In the genomic region with DNA sequence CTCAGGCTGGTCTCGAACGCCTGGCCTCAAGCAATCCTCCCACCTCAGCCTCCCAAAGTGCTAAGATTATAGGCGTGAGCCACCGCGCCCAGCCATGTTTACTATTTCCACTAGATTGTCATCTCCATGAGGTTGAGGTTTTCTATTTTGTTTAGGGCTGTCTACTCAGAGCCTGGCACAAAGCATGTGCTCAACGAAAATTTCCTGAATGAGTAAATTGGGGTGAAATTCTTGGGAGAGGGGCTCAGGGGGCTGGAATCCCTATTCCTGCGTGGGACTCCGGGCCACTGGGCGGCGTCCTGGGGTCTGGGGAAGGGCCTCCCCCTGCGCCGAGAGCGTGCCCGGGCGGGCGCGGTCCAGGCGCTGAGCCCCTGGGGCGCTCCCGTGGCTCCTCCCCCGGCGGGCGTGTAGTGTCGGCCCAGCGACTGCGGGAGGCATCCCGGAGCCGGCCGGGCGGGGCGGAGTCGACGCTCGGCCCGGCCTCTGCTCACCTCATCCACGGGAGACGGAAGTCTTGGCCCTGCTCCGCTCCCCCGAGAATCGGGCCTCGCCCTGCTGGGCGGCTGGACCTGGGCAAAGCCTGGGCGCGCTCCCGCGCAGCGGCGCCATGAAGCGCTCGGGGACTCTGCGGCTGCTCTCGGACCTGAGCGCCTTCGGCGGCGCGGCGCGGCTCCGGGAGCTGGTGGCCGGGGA, we compare ENCODE assay signal across 2 cellular contexts.
TF ChIP-seq lines count a peak whose summit lies in the region.

Gene HPS6, plus strand, starts transcription at position 482 of the 693 bp plus-strand sequence. Its CDS starts 126 bp downstream, at position 608.

TF ChIP-seq in A549, 52 proteins besides CTCF, POLR2A, EP300 and RAD21 (continued from another document):
- TF ChIP-seq SMC3 (IDR thresholded peaks at IDR 0.05) (peak; percentile 32; the same call in 1 of the 3 replicates), KDM5A (IDR thresholded peaks at IDR 0.05) (peak; percentile 41; the same call in 1 of the 2 replicates), FOSB (CRISPR knock-in tag; IDR thresholded peaks at IDR 0.05) (no peak), KDM1A (IDR thresholded peaks at IDR 0.05; ENCODE audit: low read depth) (peak; percentile 88), FOXS1 (CRISPR knock-in tag; IDR thresholded peaks at IDR 0.05) (no peak), PHF8 (IDR thresholded peaks at IDR 0.05; ENCODE audit: borderline replicate concordance, low read depth) (peak; percentile 94; the same call in 1 of the 2 replicates), MYC (IDR thresholded peaks at IDR 0.05; ENCODE audit: borderline replicate concordance, low read length) (peak; percentile 69; the same call in 1 of the 2 replicates), JUN (IDR thresholded peaks at IDR 0.05) (peak in 1 of 2 experiments; percentile 58; a peak in 2 of 5 replicates), ZC3H11A (IDR thresholded peaks at IDR 0.05) (no peak), TP53 (CRISPR knock-in tag; IDR thresholded peaks at IDR 0.05) (0 out of 2 replicates have a peak, but pooled peaks have one; percentile 47)
- TF ChIP-seq, protein P1, sequence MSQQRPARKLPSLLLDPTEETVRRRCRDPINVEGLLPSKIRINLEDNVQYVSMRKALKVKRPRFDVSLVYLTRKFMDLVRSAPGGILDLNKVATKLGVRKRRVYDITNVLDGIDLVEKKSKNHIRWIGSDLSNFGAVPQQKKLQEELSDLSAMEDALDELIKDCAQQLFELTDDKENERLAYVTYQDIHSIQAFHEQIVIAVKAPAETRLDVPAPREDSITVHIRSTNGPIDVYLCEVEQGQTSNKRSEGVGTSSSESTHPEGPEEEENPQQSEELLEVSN (IDR thresholded peaks at IDR 0.05; ENCODE audit: borderline replicate concordance, low read depth): 0 out of 2 replicates have a peak, but pooled peaks have one; percentile 19

TF ChIP-seq in WTC11, 78 proteins besides CTCF, POLR2A, EP300 and RAD21 (continued from another document and continues in another):
- no peak for TF ChIP-seq ZBTB43 (CRISPR knock-in tag; IDR thresholded peaks at IDR 0.05)
- TF ChIP-seq ZNF232 (CRISPR knock-in tag; IDR thresholded peaks at IDR 0.05): no peak
- peak; percentile 55 for TF ChIP-seq CREM (CRISPR knock-in tag; IDR thresholded peaks at IDR 0.05)
- TF ChIP-seq SMAD4 (CRISPR knock-in tag; IDR thresholded peaks at IDR 0.05): 0 out of 2 replicates have a peak, but pooled peaks have one; percentile 21
- TF ChIP-seq ARID4B (CRISPR knock-in tag; IDR thresholded peaks at IDR 0.05; ENCODE audit: borderline replicate concordance): peak; percentile 61; the same call in 1 of the 2 replicates
- TF ChIP-seq, protein P2, sequence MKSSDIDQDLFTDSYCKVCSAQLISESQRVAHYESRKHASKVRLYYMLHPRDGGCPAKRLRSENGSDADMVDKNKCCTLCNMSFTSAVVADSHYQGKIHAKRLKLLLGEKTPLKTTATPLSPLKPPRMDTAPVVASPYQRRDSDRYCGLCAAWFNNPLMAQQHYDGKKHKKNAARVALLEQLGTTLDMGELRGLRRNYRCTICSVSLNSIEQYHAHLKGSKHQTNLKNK (CRISPR knock-in tag; IDR thresholded peaks at IDR 0.05): no peak
- no peak for TF ChIP-seq ZNF263 (CRISPR knock-in tag; IDR thresholded peaks at IDR 0.05; ENCODE audit: low read depth)
- TF ChIP-seq ZNF317 (CRISPR knock-in tag; IDR thresholded peaks at IDR 0.05; ENCODE audit: borderline replicate concordance, low read depth): no peak
- no peak for TF ChIP-seq SMAD3 (CRISPR knock-in tag; IDR thresholded peaks at IDR 0.05; ENCODE audit: borderline replicate concordance)
- TF ChIP-seq NR1H2 (CRISPR knock-in tag; IDR thresholded peaks at IDR 0.05): no peak
- TF ChIP-seq ATF2 (CRISPR knock-in tag; IDR thresholded peaks at IDR 0.05; ENCODE audit: borderline replicate concordance, low read depth): no peak
- no peak for TF ChIP-seq ZNF512 (CRISPR knock-in tag; IDR thresholded peaks at IDR 0.05; ENCODE audit: borderline replicate concordance)
- TF ChIP-seq STAT6 (CRISPR knock-in tag; conservative IDR thresholded peaks at IDR 0.05; ENCODE audit: low read depth): no peak
- TF ChIP-seq NR2C2 (CRISPR knock-in tag; IDR thresholded peaks at IDR 0.05): no peak
- TF ChIP-seq GTF2I (CRISPR knock-in tag; conservative IDR thresholded peaks at IDR 0.05): peak; percentile 62; the same call in 1 of the 2 replicates
- peak; percentile 89 for TF ChIP-seq HMGXB4 (CRISPR knock-in tag; IDR thresholded peaks at IDR 0.05)
- TF ChIP-seq ZNF425 (CRISPR knock-in tag; conservative IDR thresholded peaks at IDR 0.05): no peak
- TF ChIP-seq ETV6 (CRISPR knock-in tag; IDR thresholded peaks at IDR 0.05): peak; percentile 69
- no peak for TF ChIP-seq CREB1 (CRISPR knock-in tag; IDR thresholded peaks at IDR 0.05)
- TF ChIP-seq, protein P3, sequence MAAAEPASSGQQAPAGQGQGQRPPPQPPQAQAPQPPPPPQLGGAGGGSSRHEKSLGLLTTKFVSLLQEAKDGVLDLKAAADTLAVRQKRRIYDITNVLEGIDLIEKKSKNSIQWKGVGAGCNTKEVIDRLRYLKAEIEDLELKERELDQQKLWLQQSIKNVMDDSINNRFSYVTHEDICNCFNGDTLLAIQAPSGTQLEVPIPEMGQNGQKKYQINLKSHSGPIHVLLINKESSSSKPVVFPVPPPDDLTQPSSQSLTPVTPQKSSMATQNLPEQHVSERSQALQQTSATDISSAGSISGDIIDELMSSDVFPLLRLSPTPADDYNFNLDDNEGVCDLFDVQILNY (CRISPR knock-in tag; IDR thresholded peaks at IDR 0.05): no peak
- TF ChIP-seq ZNF121 (CRISPR knock-in tag; IDR thresholded peaks at IDR 0.05): no peak
- TF ChIP-seq ESRRA (CRISPR knock-in tag; IDR thresholded peaks at IDR 0.05; ENCODE audit: borderline replicate concordance): peak; percentile 78; the same call in 1 of the 2 replicates
- TF ChIP-seq HMGA2 (CRISPR knock-in tag; IDR thresholded peaks at IDR 0.05): no peak
- TF ChIP-seq NFYB (CRISPR knock-in tag; conservative IDR thresholded peaks at IDR 0.05; ENCODE audit: low read depth): no peak
- TF ChIP-seq, protein P4, sequence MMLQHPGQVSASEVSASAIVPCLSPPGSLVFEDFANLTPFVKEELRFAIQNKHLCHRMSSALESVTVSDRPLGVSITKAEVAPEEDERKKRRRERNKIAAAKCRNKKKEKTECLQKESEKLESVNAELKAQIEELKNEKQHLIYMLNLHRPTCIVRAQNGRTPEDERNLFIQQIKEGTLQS (CRISPR knock-in tag; conservative IDR thresholded peaks at IDR 0.05): no peak
- no peak for TF ChIP-seq NR3C1 (CRISPR knock-in tag; conservative IDR thresholded peaks at IDR 0.05; ENCODE audit: low read depth)
